ENCODE assay signal across 8 cellular contexts in the genomic region with DNA sequence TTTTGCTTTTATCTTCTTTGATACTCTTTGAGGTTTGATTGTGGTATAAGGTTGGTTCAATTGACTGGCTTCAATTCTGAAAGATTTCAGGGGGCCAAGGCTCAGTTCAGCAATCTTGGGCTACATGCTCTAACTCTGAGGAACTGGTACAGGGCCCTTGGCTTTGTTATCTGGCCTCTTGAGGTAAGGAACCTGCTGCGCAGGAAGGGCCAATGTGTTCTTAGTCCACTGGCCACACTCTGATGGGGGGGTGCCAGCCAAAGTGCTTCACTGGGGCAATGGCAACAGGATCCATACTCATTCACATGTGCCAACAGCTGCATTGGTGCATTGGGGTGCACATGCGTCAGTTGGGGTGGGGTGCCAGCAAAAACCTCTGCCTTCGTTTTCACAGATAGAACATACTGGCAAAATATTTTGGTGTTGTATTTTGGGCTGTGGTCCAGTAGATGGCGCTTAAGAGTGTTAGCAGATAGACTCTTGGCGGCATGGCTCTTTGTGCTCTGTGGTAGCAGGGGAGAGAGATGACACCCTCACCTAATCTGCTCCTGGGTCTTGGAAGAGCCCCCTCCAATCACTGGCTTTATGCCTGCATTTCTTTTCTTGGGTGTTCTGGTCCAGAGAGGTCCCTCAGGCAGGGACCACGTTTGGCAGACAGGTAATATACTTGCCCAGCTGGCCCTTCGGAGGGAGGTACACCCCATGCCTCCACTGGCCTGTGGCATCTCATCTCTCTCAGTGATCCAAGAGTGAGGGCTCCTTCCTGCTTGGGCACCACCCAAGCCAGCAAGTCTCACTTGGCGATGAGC. TPM values are rescaled to one million over a fixed set of nuclear protein-coding genes. Genes with fewer than 3 reads are reported as not detected.
A peak's percentile ranks its signal among the peaks of the same experiment; 100 is the strongest.
DNase-seq lines count a peak whose midpoint lies in the region; ATAC-seq and TF ChIP-seq lines count a peak whose summit lies in the region.

No MANE protein-coding gene starts in this region.

- H3K27me3 ChIP-seq in AG04450 (ENCODE audit: control insufficient read depth, insufficient read depth, low read length) (no peaks in the 10 kb centered on the region), uterus (no peaks in the 10 kb centered on the region)

- H3K4me2 ChIP-seq in OCI-LY7 (ENCODE audit: low read length), result no peak overlapping the region

- H3K9me3 ChIP-seq in AG04450 (ENCODE audit: control insufficient read depth, insufficient read depth, low read length) (no peaks in the 10 kb centered on the region), OCI-LY7 (ENCODE audit: low read length) (no peaks in the 10 kb centered on the region), uterus (no peaks in the 10 kb centered on the region)

- peak; percentile 65 for TF ChIP-seq CTCF in AG04450 (IDR thresholded peaks at IDR 0.05; ENCODE audit: low read depth, low read length)
- TF ChIP-seq CTCF in GM12864 (IDR thresholded peaks at IDR 0.05; ENCODE audit: low read depth, low read length, missing control alignments), result peak; percentile 72
- TF ChIP-seq CTCF in OCI-LY7 (conservative IDR thresholded peaks at IDR 0.05; ENCODE audit: low read length), result peak; percentile 77
- TF ChIP-seq CTCF in fibroblast of villous mesenchyme (IDR thresholded peaks at IDR 0.05; ENCODE audit: insufficient read depth, low read depth, low read length), result peak; percentile 54
- TF ChIP-seq CTCF in uterus (IDR thresholded peaks at IDR 0.05), result no peak
- no peak for TF ChIP-seq CTCF in omental fat pad (IDR thresholded peaks at IDR 0.05)

- POLR2A ChIA-PET in AG04450 (lab: Yijun Ruan, JAX), result no interaction called here
- POLR2A ChIA-PET in OCI-LY7 (lab: Charles Lee), result no interaction called here

- no peaks in the 10 kb centered on the region for H3K9me2 ChIP-seq in OCI-LY7 (ENCODE audit: insufficient read depth, low read length)

- ATAC-seq in HG02759 (IDR thresholded peaks at IDR 0.05; ENCODE audit: unreplicated experiment) (peak; percentile 91), omental fat pad (ENCODE audit: low FRiP score) (no peak)

- H2AFZ ChIP-seq in OCI-LY7 (ENCODE audit: low read length), result no peak overlapping the region

- H3K27ac ChIP-seq in AG04450 (ENCODE audit: low read depth, low read length) (no peak overlapping the region), OCI-LY7 (ENCODE audit: low read depth, low read length, poor library complexity, severe bottlenecking) (no peak overlapping the region), caudate nucleus (ENCODE audit: low read depth, low read length) (no peak overlapping the region), uterus (no peak overlapping the region)

- H3K79me2 ChIP-seq in OCI-LY7 (ENCODE audit: insufficient read depth, low read depth, low read length), result no peaks in the 10 kb centered on the region

- H3K36me3 ChIP-seq in OCI-LY7 (ENCODE audit: insufficient read depth, low read length) (no peaks in the 10 kb centered on the region), uterus (no peaks in the 10 kb centered on the region)

- no peak for DNase-seq in AG04450 (ENCODE audit: low read depth, low spot score)
- peak; percentile 7 for DNase-seq in GM12864 (ENCODE audit: low read depth)
- peak; percentile 41 for DNase-seq in OCI-LY7 (ENCODE audit: low spot score)
- peak; percentile 26 for DNase-seq in fibroblast of villous mesenchyme (ENCODE audit: low read depth)
- no peak for DNase-seq in caudate nucleus (lab: John Stamatoyannopoulos, UW)
- DNase-seq in uterus, result no peak
- DNase-seq in omental fat pad (ENCODE audit: low spot score), result no peak

- TF ChIP-seq POLR2A in uterus (IDR thresholded peaks at IDR 0.05), result no peak

- H3K4me1 ChIP-seq in OCI-LY7 (ENCODE audit: insufficient read depth, low read length, poor library complexity, severe bottlenecking), result no peaks in the 10 kb centered on the region
- no peaks in the 10 kb centered on the region for H3K4me1 ChIP-seq in uterus

- no TSS peak for BruUV-seq in OCI-LY7 (replicated peaks; lab: Mats Ljungman, UMichigan)

- intact Hi-C loops in OCI-LY7 (cut with micrococcal nuclease; ENCODE audit: unreplicated experiment) (loop anchor here (2.0 to 5.0 kb wide), 2 partner anchors 148 to 195 kb away; no protein-coding TSS in a partner anchor), uterus (cut with DNase I; ENCODE audit: low total_unique reads) (no loop called here)

- no peaks in the 10 kb centered on the region for H4K20me1 ChIP-seq in OCI-LY7 (ENCODE audit: insufficient read depth, low read length)

- CTCF ChIA-PET in AG04450 (lab: Charles Lee), result interaction anchor here (0.7 to 5.7 kb wide), 7 partner anchors 10 to 193 kb away, joined by 3 to 68 read pairs (median 4); no protein-coding TSS in a partner anchor
- CTCF ChIA-PET in OCI-LY7 (lab: Charles Lee; ENCODE audit: unreplicated experiment), result no interaction called here

- H3K4me3 ChIP-seq in AG04450 (ENCODE audit: low read depth, low read length), result no peak overlapping the region
- no peak overlapping the region for H3K4me3 ChIP-seq in GM12864 (ENCODE audit: low read depth, low read length)
- no peak overlapping the region for H3K4me3 ChIP-seq in OCI-LY7 (ENCODE audit: low read depth, low read length, poor library complexity, severe bottlenecking)
- no peak overlapping the region for H3K4me3 ChIP-seq in fibroblast of villous mesenchyme (ENCODE audit: low read depth, low read length)
- H3K4me3 ChIP-seq in uterus, result no peak overlapping the region

RNA-seq across cellular contexts. Expression of a gene that starts 42.9 kb away (rescaled TPM):
- 0.02 and 0.04 TPM in 2 replicates for polyA plus RNA-seq in AG04450 (2011; rRNA removed)
- not detected in 2 replicates for polyA minus RNA-seq in AG04450 (2011; rRNA and poly(A)+ RNA removed)
- not detected in 2 replicates for total RNA-seq in OCI-LY7 (2014; rRNA removed; shearing (Covaris generic))
- total RNA-seq in OCI-LY7 (2022), result not detected in 2 replicates
- total RNA-seq in fibroblast of villous mesenchyme, result under 0.01 and 0.32 TPM in 2 replicates
- total RNA-seq in uterus, result 1 to 10 TPM in 1 of 4 donors, not detected in 3; 1.7 TPM
- total RNA-seq in omental fat pad, result not detected

Comparison
In these comparisons a context has a peak if more than half of its experiments do, and no peak if none do; other contexts are left out.
1. DNase-seq: peak in GM12864 (single experiment), OCI-LY7 (single experiment) and fibroblast of villous mesenchyme (single experiment); none in AG04450 (single experiment), caudate nucleus (0 of 61), uterus (0 of 2) and omental fat pad (single experiment).
2. CTCF ChIP-seq: peak in AG04450 (single experiment), GM12864 (single experiment), OCI-LY7 (single experiment) and fibroblast of villous mesenchyme (single experiment); none in uterus (0 of 4) and omental fat pad (0 of 3).